ENCODE assay signal across 1 cellular context in genomic region chr7:48285365-48285764, GRCh38.
TF ChIP-seq lines count a peak whose summit lies in the region.

No MANE protein-coding gene starts in this region.

TF ChIP-seq in IMR-90, 13 proteins besides CTCF, POLR2A, EP300 and RAD21:
- no peak for TF ChIP-seq SMC3 (IDR thresholded peaks at IDR 0.05; ENCODE audit: low read depth, low read length)
- TF ChIP-seq CEBPB (IDR thresholded peaks at IDR 0.05; ENCODE audit: low read depth, low read length) = peak; percentile 29; the same call in 1 of the 2 replicates
- TF ChIP-seq, protein P1, sequence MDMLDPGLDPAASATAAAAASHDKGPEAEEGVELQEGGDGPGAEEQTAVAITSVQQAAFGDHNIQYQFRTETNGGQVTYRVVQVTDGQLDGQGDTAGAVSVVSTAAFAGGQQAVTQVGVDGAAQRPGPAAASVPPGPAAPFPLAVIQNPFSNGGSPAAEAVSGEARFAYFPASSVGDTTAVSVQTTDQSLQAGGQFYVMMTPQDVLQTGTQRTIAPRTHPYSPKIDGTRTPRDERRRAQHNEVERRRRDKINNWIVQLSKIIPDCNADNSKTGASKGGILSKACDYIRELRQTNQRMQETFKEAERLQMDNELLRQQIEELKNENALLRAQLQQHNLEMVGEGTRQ (IDR thresholded peaks at IDR 0.05; ENCODE audit: low read depth, low read length) = peak; percentile 18; the same call in 1 of the 2 replicates
